In genomic region chr3:51719413-51720025, GRCh38 we compare ENCODE assay signal across 13 cellular contexts. TPM values are rescaled to one million over a fixed set of nuclear protein-coding genes. Genes with fewer than 3 reads are reported as not detected.
A peak's percentile ranks its signal among the peaks of the same experiment; 100 is the strongest.
DNase-seq lines count a peak whose midpoint lies in the region; ATAC-seq and TF ChIP-seq lines count a peak whose summit lies in the region.
"Had no signal": no experiment of that assay in that cellular context is flagged by ENCODE, and none has a peak within 500 bp of the region (broad histone marks: within the 10 kb centered on the region; RNA-seq: fewer than 3 reads in every experiment).

No MANE protein-coding gene starts in this region.

- H3K4me2 ChIP-seq in BLaER1 (peak overlapping the region; percentile 36), PC-3 (ENCODE audit: low read length) (no peak overlapping the region)

- CTCF ChIA-PET in PC-3 (lab: Charles Lee), result interaction anchor here (0.5 to 1.3 kb wide), 5 partner anchors 30 to 219 kb away, joined by 3 to 14 read pairs (median 7); partner anchors contain the start of gene DCAF1

- H3K27me3 ChIP-seq in BLaER1 (no peaks in the 10 kb centered on the region), PC-3 (ENCODE audit: low read length) (no peaks in the 10 kb centered on the region), lower lobe of right lung (ENCODE audit: low read depth) (no peaks in the 10 kb centered on the region)

- H3K9me3 ChIP-seq in BLaER1 (no peaks in the 10 kb centered on the region), PC-3 (ENCODE audit: low read length) (no peaks in the 10 kb centered on the region), lower lobe of right lung (no peaks in the 10 kb centered on the region)

- H3K36me3 ChIP-seq in BLaER1 (no peaks in the 10 kb centered on the region), PC-3 (ENCODE audit: low read depth, low read length) (no peaks in the 10 kb centered on the region; the same call in 1 of the 2 replicates), lower lobe of right lung (no peaks in the 10 kb centered on the region)

- no peaks in the 10 kb centered on the region for H3F3A ChIP-seq in PC-3 (ENCODE audit: low read length, unreplicated experiment)

- H4K20me1 ChIP-seq in BLaER1 (no peaks in the 10 kb centered on the region), PC-3 (ENCODE audit: low read length) (no peaks in the 10 kb centered on the region)

- no peak for ATAC-seq in PC-3
- no peak for ATAC-seq in HG03045 (IDR thresholded peaks at IDR 0.05; ENCODE audit: unreplicated experiment)
- no peak for ATAC-seq in Right ventricle myocardium inferior
- ATAC-seq in lower lobe of right lung, result no peak
- no peak for ATAC-seq in HG02623 (IDR thresholded peaks at IDR 0.05; ENCODE audit: unreplicated experiment)

- BruUV-seq in PC-3 (replicated peaks; lab: Mats Ljungman, UMichigan), result no TSS peak

- no peak overlapping the region for H3K27ac ChIP-seq in BLaER1
- no peak overlapping the region for H3K27ac ChIP-seq in PC-3 (ENCODE audit: low read length)
- no peak overlapping the region for H3K27ac ChIP-seq in lower lobe of right lung
- H3K27ac ChIP-seq: SK-N-MC had no signal

- no peak overlapping the region for H2AFZ ChIP-seq in PC-3 (ENCODE audit: low read length)

- H3K79me2 ChIP-seq in PC-3 (ENCODE audit: low read length), result no peaks in the 10 kb centered on the region

- POLR2A ChIA-PET in PC-3 (lab: Charles Lee; ENCODE audit: unreplicated experiment), result no interaction called here

- DNase-seq in PC-3, result no peak
- DNase-seq in hepatic stellate cell (ENCODE audit: low spot score), result peak; percentile 7
- DNase-seq in Right ventricle myocardium inferior (ENCODE audit: missing footprints), result no peak
- no peak for DNase-seq in lower lobe of right lung

- no peaks in the 10 kb centered on the region for H3K9me2 ChIP-seq in PC-3 (replicated peaks; ENCODE audit: low read length)

- H3K9ac ChIP-seq in BLaER1, result no peak overlapping the region
- no peak overlapping the region for H3K9ac ChIP-seq in PC-3 (ENCODE audit: low read length)

- TF ChIP-seq CTCF in GM12873 (IDR thresholded peaks at IDR 0.05; ENCODE audit: insufficient read depth, low read depth, low read length, missing control alignments), result peak; percentile 25
- peak; percentile 41; the same call in 1 of the 2 replicates for TF ChIP-seq CTCF in PC-3 (conservative IDR thresholded peaks at IDR 0.05; ENCODE audit: low read depth, low read length)
- TF ChIP-seq CTCF in lower lobe of right lung (IDR thresholded peaks at IDR 0.05), result no peak

- H3K4me3 ChIP-seq in BLaER1 (no peak overlapping the region), PC-3 (ENCODE audit: low read length) (no peak overlapping the region), lower lobe of right lung (no peak overlapping the region)
- H3K4me3 ChIP-seq: SK-N-MC had no signal

- intact Hi-C loops in PC-3 (cut with micrococcal nuclease), result loop anchor here (1.0 kb wide), 1 partner anchor 81 kb away; no protein-coding TSS in a partner anchor
- intact Hi-C loops in Right ventricle myocardium inferior (cut with DNase I), result loop anchor here (5.0 kb wide), 1 partner anchor 78 kb away; no protein-coding TSS in a partner anchor
- intact Hi-C loops in lower lobe of right lung (cut with DNase I), result no loop called here

- H3K4me1 ChIP-seq in BLaER1, result peaks cover 46% of the 10 kb centered on the region
- no peaks in the 10 kb centered on the region for H3K4me1 ChIP-seq in PC-3 (ENCODE audit: insufficient read depth, low read length)
- H3K4me1 ChIP-seq in lower lobe of right lung, result no peaks in the 10 kb centered on the region

RNA-seq across cellular contexts. Expression of gene GRM2, which starts 12.7 kb away (rescaled TPM):
- total RNA-seq in PC-3 (2014; rRNA removed) (0.07 and 0.17 TPM in 2 replicates), Right ventricle myocardium inferior (0.03 TPM), lower lobe of right lung (0.15 TPM)
- total RNA-seq: pulmonary artery endothelial cell had no signal

RNA-seq across cellular contexts. Expression of gene TEX264, which starts 48.5 kb away (rescaled TPM):
- 85.5 and 88.1 TPM in 2 replicates for total RNA-seq in PC-3 (2014; rRNA removed)
- total RNA-seq in Right ventricle myocardium inferior, result 37.1 TPM
- total RNA-seq in lower lobe of right lung, result 43.5 TPM

RNA-seq across cellular contexts. Expression of gene IQCF6, which starts 59.5 kb away (rescaled TPM):
- total RNA-seq in PC-3 (2014; rRNA removed), result not detected in 2 replicates
- not detected for total RNA-seq in Right ventricle myocardium inferior
- total RNA-seq in lower lobe of right lung, result not detected
- total RNA-seq: B cell, dermis blood vessel endothelial cell, mononuclear cell, pulmonary artery endothelial cell had no signal
